ENCODE assay signal across 1 cellular context in genomic region chr5:162067138-162067537, GRCh38.
A peak's percentile ranks its signal among the peaks of the same experiment; 100 is the strongest.
TF ChIP-seq lines count a peak whose summit lies in the region.

No MANE protein-coding gene starts in this region.

TF ChIP-seq in H1, 55 proteins besides CTCF, POLR2A, EP300 and RAD21:
- TF ChIP-seq RXRA (IDR thresholded peaks at IDR 0.05; ENCODE audit: insufficient read depth, low read depth, low read length) (no peak), ASH2L (IDR thresholded peaks at IDR 0.05; ENCODE audit: low read length) (peak; percentile 1), FOSL1 (IDR thresholded peaks at IDR 0.05; ENCODE audit: insufficient read depth, low read depth, low read length) (no peak), RFX5 (IDR thresholded peaks at IDR 0.05; ENCODE audit: borderline replicate concordance, low read depth, low read length) (no peak), EGR1 (IDR thresholded peaks at IDR 0.05; ENCODE audit: borderline replicate concordance, low read depth, low read length) (no peak)
